Comparison of ENCODE assay signal across 16 cellular contexts in the genomic region with DNA sequence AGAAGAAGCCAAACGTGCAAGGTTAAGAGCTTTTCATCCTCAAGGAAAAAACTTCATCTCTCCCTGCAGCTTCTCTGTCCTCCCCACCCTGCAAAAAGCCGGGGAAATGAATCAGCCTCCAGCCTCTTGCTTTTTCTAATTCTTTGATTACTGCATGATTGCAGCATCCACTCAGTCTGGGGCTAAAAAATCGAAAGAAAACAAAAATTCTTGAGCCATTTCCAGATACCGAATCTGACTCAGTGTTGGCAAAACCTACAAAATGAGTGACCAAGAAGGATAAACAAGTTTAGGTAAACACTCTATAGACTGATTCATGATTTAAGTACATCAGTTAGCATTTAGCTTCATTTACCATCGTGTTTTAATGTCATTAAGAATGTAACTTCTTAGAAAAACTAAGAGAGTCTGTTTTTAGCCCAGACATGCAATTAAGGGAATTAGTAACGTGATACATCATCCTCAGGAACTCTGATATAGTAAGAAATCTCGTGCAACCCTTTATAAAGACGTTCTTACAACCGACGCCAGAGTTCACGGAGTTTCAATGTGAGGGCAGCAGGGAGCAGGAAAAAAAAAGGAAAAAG.
DNase-seq lines count a peak whose midpoint lies in the region; ATAC-seq and TF ChIP-seq lines count a peak whose summit lies in the region.
"Had no signal": no experiment of that assay in that cellular context is flagged by ENCODE, and none has a peak within 500 bp of the region (broad histone marks: within the 10 kb centered on the region; RNA-seq: fewer than 3 reads in every experiment).

No MANE protein-coding gene starts in this region.

- no peak overlapping the region for H3K4me2 ChIP-seq in HCT116 (ENCODE audit: low read length)

- no peak for TF ChIP-seq POLR2A in HCT116 (IDR thresholded peaks at IDR 0.05; ENCODE audit: borderline replicate concordance, extremely low read depth, insufficient read depth, insufficient read length)

- CTCF ChIA-PET in HCT116 (lab: Charles Lee): interaction anchor here (0.7 to 1.2 kb wide), 2 partner anchors 30 to 150 kb away, joined by 4 to 5 read pairs; no protein-coding TSS in a partner anchor
- CTCF ChIA-PET in HEK293T (lab: Yijun Ruan, JAX): no interaction called here

- H4K20me1 ChIP-seq in HCT116 (ENCODE audit: insufficient read depth): no peaks in the 10 kb centered on the region

- POLR2A ChIA-PET in HCT116 (lab: Charles Lee): no interaction called here
- POLR2A ChIA-PET in HEK293T (lab: Yijun Ruan, JAX): no interaction called here

- intact Hi-C loops in HCT116 (cut with micrococcal nuclease): no loop called here

- H3K79me2 ChIP-seq in HCT116 (ENCODE audit: insufficient read depth, low read length): no peaks in the 10 kb centered on the region

- TF ChIP-seq CTCF in HCT116 (IDR thresholded peaks at IDR 0.05 in 2 of 3, conservative IDR thresholded peaks at IDR 0.05 in 1 of 3; ENCODE audit: borderline replicate concordance in 1 of 3, insufficient read depth in 1 of 3, low read depth in 2 of 3, low read length in 2 of 3): no peak

- no peaks in the 10 kb centered on the region for H3K9me3 ChIP-seq in HCT116 (ENCODE audit: control insufficient read depth in 1 of 2, insufficient read depth in 1 of 2, low read depth in 1 of 2, low read length in 2 of 2)
- H3K9me3 ChIP-seq: breast epithelium had no signal

- TF ChIP-seq RAD21 in HCT116 (IDR thresholded peaks at IDR 0.05; ENCODE audit: low read depth): no peak

- DNase-seq in A172 (ENCODE audit: low spot score) (peak; percentile 57), HCT116 (ENCODE audit: low read depth, low spot score) (no peak), astrocyte of the hippocampus (ENCODE audit: low read depth, low spot score) (peak; percentile 70), hepatic stellate cell (ENCODE audit: low spot score) (peak; percentile 89), HEK293T (ENCODE audit: extremely low spot score) (no peak), kidney tubule cell (ENCODE audit: low spot score) (no peak)
- DNase-seq: activated T-cell treated with anti-CD3 and anti-CD28 coated beads, Interleukin-2, amount 50 U/mL, for 1 hour; AML-193; NCI-H2081; NK-92 treated with Interleukin-12 subunit alpha and Interleukin-12 subunit beta, amount 100 ng/mL, for 24 hours; stimulated activated CD4-positive, alpha-beta T cell treated with anti-CD3 and anti-CD28 coated beads, Interleukin-12 subunit alpha, Interleukin-12 subunit beta, amount 100 ng/mL, for 4 hours; trophoblast cell had no signal

- no peak overlapping the region for H3K27ac ChIP-seq in HCT116 (ENCODE audit: low read depth, low read length)
- H3K27ac ChIP-seq: breast epithelium had no signal

- H3K4me1 ChIP-seq in HCT116 (ENCODE audit: control insufficient read depth in 1 of 2, insufficient read depth in 2 of 2, low read length in 2 of 2): no peaks in the 10 kb centered on the region
- H3K4me1 ChIP-seq: breast epithelium had no signal

- no peak for ATAC-seq in HCT116
- ATAC-seq in GM21786 (IDR thresholded peaks at IDR 0.05; ENCODE audit: unreplicated experiment): no peak
- ATAC-seq in HG03378 (IDR thresholded peaks at IDR 0.05; ENCODE audit: unreplicated experiment): no peak
- ATAC-seq: esophagus mucosa had no signal

- RAD21 ChIA-PET in HCT116 (lab: Charles Lee; ENCODE audit: low non-redundant PET in 1 of 2, low total read pairs in 2 of 2, uncharacterized antibody in 2 of 2, unreplicated experiment in 2 of 2): no interaction called here

- no TSS peak for BruUV-seq in HCT116 (replicated peaks; lab: Mats Ljungman, UMichigan)

- no peaks in the 10 kb centered on the region for H3K36me3 ChIP-seq in HCT116 (ENCODE audit: control insufficient read depth in 1 of 2, insufficient read depth in 2 of 2, low read length in 2 of 2)
- H3K36me3 ChIP-seq: breast epithelium had no signal

- no peak overlapping the region for H3K9ac ChIP-seq in HCT116 (ENCODE audit: low read length)

- H3K4me3 ChIP-seq in HCT116 (replicated peaks in 1 of 2; ENCODE audit: low read depth in 1 of 2, low read length in 2 of 2): no peak overlapping the region
- H3K4me3 ChIP-seq: breast epithelium had no signal

- H2AFZ ChIP-seq in HCT116 (ENCODE audit: low read depth, low read length, poor library complexity, severe bottlenecking): no peak overlapping the region

- no peaks in the 10 kb centered on the region for H3K9me2 ChIP-seq in HCT116 (ENCODE audit: insufficient read depth)

- H3K27me3 ChIP-seq in HCT116 (ENCODE audit: insufficient read depth, low read length): peaks cover 67% of the 10 kb centered on the region

TF ChIP-seq in HCT116, 20 proteins besides CTCF, POLR2A, EP300 and RAD21:
- TF ChIP-seq ELF1 (IDR thresholded peaks at IDR 0.05; ENCODE audit: borderline replicate concordance, low read depth) (no peak), YY1 (IDR thresholded peaks at IDR 0.05; ENCODE audit: extremely low read depth, insufficient replicate concordance, low read depth, low read length) (no peak), CEBPB (IDR thresholded peaks at IDR 0.05; ENCODE audit: low read depth) (0 out of 2 replicates have a peak, but pooled peaks have one; percentile 31), FOSL1 (IDR thresholded peaks at IDR 0.05; ENCODE audit: low read depth) (no peak)

TF ChIP-seq in HEK293T, 16 proteins besides CTCF, POLR2A, EP300 and RAD21:
- TF ChIP-seq SP1 (IDR thresholded peaks at IDR 0.05) (no peak), ELF4 (IDR thresholded peaks at IDR 0.05) (no peak)

Comparison
In these comparisons a context has a peak if more than half of its experiments do, and no peak if none do; other contexts are left out.
1. DNase-seq: peak in A172 (single experiment), astrocyte of the hippocampus (single experiment) and hepatic stellate cell (single experiment); none in HCT116 (single experiment), HEK293T (single experiment) and kidney tubule cell (single experiment).